In the genomic region with DNA sequence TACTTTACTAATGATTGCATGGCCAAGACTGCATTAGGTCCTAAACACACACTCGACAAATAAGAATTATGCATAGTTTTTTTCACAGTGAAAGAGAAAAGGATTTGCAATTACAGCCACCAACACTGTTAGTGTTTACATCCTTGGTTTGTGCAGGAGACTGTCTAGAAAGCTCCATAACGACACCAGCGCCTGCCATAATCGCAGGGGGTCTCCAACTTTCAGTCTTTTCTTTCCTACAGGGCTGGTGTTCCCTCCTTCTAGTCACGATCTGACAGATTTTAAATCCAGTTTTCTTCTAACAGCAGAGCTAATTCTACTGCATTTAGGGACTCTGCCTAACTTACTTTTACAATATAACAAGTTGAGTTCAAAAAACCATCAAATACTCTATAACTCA, we compare ENCODE assay signal across 9 cellular contexts. TPM values are rescaled to one million over a fixed set of nuclear protein-coding genes. Genes with fewer than 3 reads are reported as not detected.
DNase-seq lines count a peak whose midpoint lies in the region; TF ChIP-seq lines count a peak whose summit lies in the region.
"Had no signal": no experiment of that assay in that cellular context is flagged by ENCODE, and none has a peak within 500 bp of the region (broad histone marks: within the 10 kb centered on the region; RNA-seq: fewer than 3 reads in every experiment).

No MANE protein-coding gene starts in this region.

- H3K27ac ChIP-seq in Peyer's patch: peak overlapping the region in 3 of 4 donors; percentile 30 to 67 (median 67)
- H3K27ac ChIP-seq in parathyroid adenoma: peak overlapping the region; percentile 64
- H3K27ac ChIP-seq in PC-9: no peak overlapping the region

- no peaks in the 10 kb centered on the region for H3K36me3 ChIP-seq in BE2C
- H3K36me3 ChIP-seq in Peyer's patch: no peaks in the 10 kb centered on the region
- H3K36me3 ChIP-seq in parathyroid adenoma (ENCODE audit: control insufficient read depth, insufficient read depth, low read length): no peaks in the 10 kb centered on the region
- no peaks in the 10 kb centered on the region for H3K36me3 ChIP-seq in PC-9 (ENCODE audit: low read depth)
- H3K36me3 ChIP-seq in MG63: no peaks in the 10 kb centered on the region

- POLR2A ChIA-PET in PC-9 (lab: Charles Lee; ENCODE audit: unreplicated experiment): no interaction called here

- H4K20me1 ChIP-seq in PC-9 (ENCODE audit: insufficient read depth): no peaks in the 10 kb centered on the region

- peaks cover 30% of the 10 kb centered on the region for H3K4me1 Mint-ChIP-seq in activated naive CD4-positive, alpha-beta T cell treated with anti-CD3 and anti-CD28 coated beads for 36 hours (ENCODE audit: low read depth)

- no peak overlapping the region for H3K4me3 Mint-ChIP-seq in activated naive CD4-positive, alpha-beta T cell treated with anti-CD3 and anti-CD28 coated beads for 36 hours

- no peaks in the 10 kb centered on the region for H3K9me3 Mint-ChIP-seq in activated naive CD4-positive, alpha-beta T cell treated with anti-CD3 and anti-CD28 coated beads for 36 hours
- H3K9me3 Mint-ChIP-seq: activated naive CD4-positive, alpha-beta T cell treated with anti-CD3 and anti-CD28 coated beads, Interleukin-2, amount 50 U/mL, for 72 hours had no signal

- intact Hi-C loops in PC-9 (cut with micrococcal nuclease; ENCODE audit: unreplicated experiment): no loop called here
- intact Hi-C loops in activated naive CD4-positive, alpha-beta T cell treated with anti-CD3 and anti-CD28 coated beads for 36 hours (cut with micrococcal nuclease): no loop called here

- no peaks in the 10 kb centered on the region for H3K9me3 ChIP-seq in BE2C
- H3K9me3 ChIP-seq in Peyer's patch: no peaks in the 10 kb centered on the region
- H3K9me3 ChIP-seq in parathyroid adenoma (ENCODE audit: control insufficient read depth, low read length): no peaks in the 10 kb centered on the region
- H3K9me3 ChIP-seq in PC-9 (ENCODE audit: insufficient read depth, low read depth): no peaks in the 10 kb centered on the region
- no peaks in the 10 kb centered on the region for H3K9me3 ChIP-seq in MG63

- no peaks in the 10 kb centered on the region for H3K9me2 ChIP-seq in PC-9 (ENCODE audit: insufficient read depth)

- TF ChIP-seq CTCF in BE2C (IDR thresholded peaks at IDR 0.05; ENCODE audit: low read depth, low read length) (no peak), Peyer's patch (IDR thresholded peaks at IDR 0.05) (no peak), fibroblast of villous mesenchyme (IDR thresholded peaks at IDR 0.05; ENCODE audit: insufficient read depth, low read depth, low read length) (no peak), parathyroid adenoma (IDR thresholded peaks at IDR 0.05) (no peak), PC-9 (conservative IDR thresholded peaks at IDR 0.05) (no peak)

- H3K27ac Mint-ChIP-seq in activated naive CD4-positive, alpha-beta T cell treated with anti-CD3 and anti-CD28 coated beads for 36 hours: no peak overlapping the region
- H3K27ac Mint-ChIP-seq: activated naive CD4-positive, alpha-beta T cell treated with anti-CD3 and anti-CD28 coated beads, Interleukin-2, amount 50 U/mL, for 72 hours had no signal

- peaks cover 4% of the 10 kb centered on the region; the same call in 1 of the 2 replicates for H3F3A ChIP-seq in PC-9 (ENCODE audit: insufficient read depth, low read depth)

- H2AFZ ChIP-seq in parathyroid adenoma (peak overlapping the region; percentile 63), PC-9 (no peak overlapping the region)

- peaks cover 2% of the 10 kb centered on the region for H3K79me2 ChIP-seq in parathyroid adenoma
- H3K79me2 ChIP-seq in PC-9 (ENCODE audit: low read depth): no peaks in the 10 kb centered on the region

- H3K4me3 ChIP-seq in BE2C (ENCODE audit: low read depth, low read length): peak overlapping the region; percentile 69
- peak overlapping the region in 1 of 4 donors; percentile 48 for H3K4me3 ChIP-seq in Peyer's patch
- H3K4me3 ChIP-seq in fibroblast of villous mesenchyme (ENCODE audit: low read depth, low read length): peak overlapping the region; percentile 56
- H3K4me3 ChIP-seq in parathyroid adenoma (ENCODE audit: low read depth, low read length): no peak overlapping the region
- no peak overlapping the region for H3K4me3 ChIP-seq in PC-9
- H3K4me3 ChIP-seq in MG63: no peak overlapping the region

- BruUV-seq in PC-9 (replicated peaks; lab: Mats Ljungman, UMichigan): no TSS peak

- H3K4me2 ChIP-seq in parathyroid adenoma (ENCODE audit: low read length) (peak overlapping the region; percentile 31), PC-9 (no peak overlapping the region)

- no peaks in the 10 kb centered on the region for H3K27me3 Mint-ChIP-seq in activated naive CD4-positive, alpha-beta T cell treated with anti-CD3 and anti-CD28 coated beads for 36 hours (ENCODE audit: low read depth)

- no peaks in the 10 kb centered on the region for H3K27me3 ChIP-seq in BE2C
- no peaks in the 10 kb centered on the region for H3K27me3 ChIP-seq in Peyer's patch
- H3K27me3 ChIP-seq in parathyroid adenoma (ENCODE audit: control insufficient read depth, insufficient read depth, low read length): no peaks in the 10 kb centered on the region
- H3K27me3 ChIP-seq in PC-9 (ENCODE audit: insufficient read depth, low read depth): no peaks in the 10 kb centered on the region
- H3K27me3 ChIP-seq in MG63: no peaks in the 10 kb centered on the region

- H3K4me1 ChIP-seq in BE2C: no peaks in the 10 kb centered on the region; the same call in 1 of the 2 replicates
- H3K4me1 ChIP-seq in Peyer's patch: peaks cover 0 to 14% (median 2%) of the 10 kb centered on the region in 4 donors
- peaks cover 18% of the 10 kb centered on the region for H3K4me1 ChIP-seq in parathyroid adenoma
- H3K4me1 ChIP-seq in PC-9 (replicated peaks; ENCODE audit: insufficient read depth): peaks cover 18% of the 10 kb centered on the region

- no peak overlapping the region for H3K9ac ChIP-seq in parathyroid adenoma

- no peak for TF ChIP-seq POLR2A in Peyer's patch (IDR thresholded peaks at IDR 0.05)

- H3K36me3 Mint-ChIP-seq in activated naive CD4-positive, alpha-beta T cell treated with anti-CD3 and anti-CD28 coated beads for 36 hours (ENCODE audit: low read depth): no peaks in the 10 kb centered on the region
- H3K36me3 Mint-ChIP-seq: activated naive CD4-positive, alpha-beta T cell treated with anti-CD3 and anti-CD28 coated beads, Interleukin-2, amount 50 U/mL, for 72 hours had no signal

- DNase-seq in BE2C (no peak), Peyer's patch (no peak), fibroblast of villous mesenchyme (ENCODE audit: low read depth) (no peak), PC-9 (no peak), MG63 (no peak)
- DNase-seq in activated naive CD4-positive, alpha-beta T cell treated with anti-CD3 and anti-CD28 coated beads for 36 hours: no peak
- no peak for DNase-seq in stimulated activated naive CD4-positive, alpha-beta T cell (lab: John Stamatoyannopoulos, UW)

- CTCF ChIA-PET in PC-9 (lab: Charles Lee): no interaction called here
- CTCF ChIA-PET in activated naive CD4-positive, alpha-beta T cell treated with anti-CD3 and anti-CD28 coated beads for 36 hours (lab: Charles Lee): interaction anchor here (0.8 to 1.3 kb wide), 2 partner anchors 59 to 127 kb away, joined by 3 to 7 read pairs; no protein-coding TSS in a partner anchor

RNA-seq across cellular contexts. Expression of a gene that starts 58.0 kb away (rescaled TPM):
- 29.7 TPM for polyA plus RNA-seq in BE2C (2012; ENCODE audit: insufficient read depth, insufficient read length, low read depth)
- 10 to 100 TPM; 37.0 to 73.4 (median 66.4) TPM for total RNA-seq in Peyer's patch
- total RNA-seq in fibroblast of villous mesenchyme: 56.7 and 64.3 TPM in 2 replicates
- total RNA-seq in PC-9 (2021): 36.5 and 52.9 TPM in 2 replicates
- 8.0 and 12.1 TPM in 2 replicates for total RNA-seq in MG63 (2014; rRNA removed; shearing (Covaris generic); ENCODE audit: low replicate concordance)
- total RNA-seq in activated naive CD4-positive, alpha-beta T cell treated with anti-CD3 and anti-CD28 coated beads for 36 hours: 10 to 100 TPM; 40.4 to 41.4 TPM

Comparison
In these comparisons a context has a peak if more than half of its experiments do, and no peak if none do; other contexts are left out.
1. H3K4me3 ChIP-seq: peak in BE2C (single experiment) and fibroblast of villous mesenchyme (single experiment); none in parathyroid adenoma (single experiment), PC-9 (single experiment) and MG63 (single experiment).